1 cellular context compared by ENCODE assay signal in genomic region chr16:83826146-83826913, GRCh38.
TF ChIP-seq lines count a peak whose summit lies in the region.

No MANE protein-coding gene starts in this region.

TF ChIP-seq in H1, 55 proteins besides CTCF, POLR2A, EP300 and RAD21 (continued from another document):
- peak in 1 of 2 experiments; percentile 90; a peak in 2 of 4 replicates for TF ChIP-seq HDAC2 (IDR thresholded peaks at IDR 0.05; ENCODE audit: borderline replicate concordance in 1 of 2, low read depth in 2 of 2, low read length in 2 of 2)
